Comparison of ENCODE assay signal across 29 cellular contexts in the genomic region with DNA sequence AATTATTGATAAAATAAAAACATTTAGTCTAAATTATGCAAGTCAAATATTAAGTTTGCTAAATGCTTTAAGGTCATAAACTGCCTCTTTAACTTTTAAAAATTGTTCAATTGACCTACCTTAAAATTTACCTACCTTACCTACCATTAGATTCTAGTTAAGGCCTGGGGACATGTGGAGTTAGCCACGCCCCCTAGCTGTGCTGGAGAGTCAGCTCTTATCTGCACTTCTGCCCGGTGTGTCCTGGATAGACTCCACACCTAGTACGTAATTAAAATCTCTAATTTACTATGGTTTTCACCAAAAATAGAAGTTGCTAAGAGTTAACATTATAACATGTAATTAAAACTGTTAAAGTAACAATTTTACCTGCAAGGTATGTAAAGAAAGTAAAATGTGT. TPM values are rescaled to one million over a fixed set of nuclear protein-coding genes. Genes with fewer than 3 reads are reported as not detected.
DNase-seq lines count a peak whose midpoint lies in the region; ATAC-seq, FAIRE-seq and TF ChIP-seq lines count a peak whose summit lies in the region.
"Had no signal": no experiment of that assay in that cellular context is flagged by ENCODE, and none has a peak within 500 bp of the region (broad histone marks: within the 10 kb centered on the region; RNA-seq: fewer than 3 reads in every experiment).

No MANE protein-coding gene starts in this region.

- DNase-seq in NCI-H82 (lab: John Stamatoyannopoulos, UW): peak; percentile 9
- no peak for DNase-seq in NCI-H82 treated with DMSO at 0.1 percent for 48 hours (lab: John Stamatoyannopoulos, UW; ENCODE audit: unreplicated experiment)
- DNase-seq in NCI-H69 (lab: John Stamatoyannopoulos, UW): peak; percentile 21
- no peak for DNase-seq in H1 (ENCODE audit: low read depth in 1 of 2, low spot score in 2 of 2)
- no peak for DNase-seq in urothelium cell line (ENCODE audit: low spot score)
- DNase-seq in coronary artery (ENCODE audit: low spot score): no peak
- DNase-seq in activated T-cell treated with anti-CD3 and anti-CD28 coated beads, Interleukin-2, amount 50 U/mL, for 1 hour: no peak
- DNase-seq: activated CD4-positive, alpha-beta memory T cell treated with anti-CD3 and anti-CD28 coated beads for 36 hours; activated CD4-positive, CD25-positive, alpha-beta regulatory T cell; activated naive CD4-positive, alpha-beta T cell treated with Interleukin-2 at 50 U/mL for 16 hours; activated T-cell treated with anti-CD3 and anti-CD28 coated beads for 4 hours; anterior cingulate cortex; caudate nucleus; DMS153; foreskin melanocyte; HCEC 1CT; hippocampal formation; NCI-H1417; NCI-H2171 treated with DMSO at 0.1 percent for 48 hours; NCI-H774; stimulated activated CD4-positive, alpha-beta T cell treated with anti-CD3 and anti-CD28 coated beads, Interleukin-4, amount 100 ng/mL, for 4 hours; upper lobe of right lung had no signal

- no peaks in the 10 kb centered on the region for H3K79me1 ChIP-seq in H1 (ENCODE audit: low read depth, low read length)

- H3K4ac ChIP-seq in H1 (replicated peaks; ENCODE audit: insufficient read length, low read depth, low read length): no peak overlapping the region

- H3K79me2 ChIP-seq in H1 (ENCODE audit: control insufficient read depth in 1 of 2, insufficient read depth in 2 of 2, low read length in 2 of 2): no peaks in the 10 kb centered on the region; a peak in 1 of 4 replicates

- FAIRE-seq in H1 (lab: Jason Lieb, UNC) (no peak), urothelium cell line (lab: Jason Lieb, UNC) (no peak)
- FAIRE-seq: A549, islet of Langerhans had no signal

- no peak overlapping the region for H2BK20ac ChIP-seq in H1 (ENCODE audit: low read length)

- H4K5ac ChIP-seq in H1 (ENCODE audit: insufficient read length, low read depth, low read length): no peak overlapping the region

- no peak overlapping the region for H4K91ac ChIP-seq in H1 (replicated peaks; ENCODE audit: insufficient read length, low read length)

- H3K27ac ChIP-seq in H1 (ENCODE audit: low read depth, low read length): no peak overlapping the region
- H3K27ac ChIP-seq in coronary artery: no peak overlapping the region
- H3K27ac ChIP-seq: A549, SJSA1, upper lobe of right lung had no signal

- peak in 1 of 2 experiments; percentile 24; a peak in 1 of 4 replicates for TF ChIP-seq RAD21 in H1 (IDR thresholded peaks at IDR 0.05 in 1 of 2, conservative IDR thresholded peaks at IDR 0.05 in 1 of 2; ENCODE audit: low read depth in 2 of 2, low read length in 2 of 2)

- H3K14ac ChIP-seq in H1 (ENCODE audit: insufficient read length): no peak overlapping the region

- H2BK15ac ChIP-seq in H1 (ENCODE audit: low read length): no peak overlapping the region

- H3K56ac ChIP-seq in H1 (replicated peaks; ENCODE audit: insufficient read length, low read depth, low read length): no peak overlapping the region

- no peak overlapping the region for H3K18ac ChIP-seq in H1 (ENCODE audit: extremely low read depth, low read length)

- H3K4me3 ChIP-seq in H1 (ENCODE audit: extremely low read depth in 1 of 4, insufficient read depth in 2 of 4, low read depth in 3 of 4, low read length in 4 of 4) (no peak overlapping the region), coronary artery (no peak overlapping the region)
- H3K4me3 ChIP-seq: A549, SJSA1, upper lobe of right lung had no signal

- no peak overlapping the region for H4K8ac ChIP-seq in H1 (ENCODE audit: extremely low read depth, insufficient read depth, low read length)

- CTCF ChIA-PET in H1 (lab: Charles Lee; ENCODE audit: partially characterized antibody): interaction anchor here (0.8 to 1.2 kb wide), 5 partner anchors 11 to 73 kb away, joined by 3 to 5 read pairs (median 3); no protein-coding TSS in a partner anchor

- H3K4me1 ChIP-seq in H1 (replicated peaks in 1 of 4; ENCODE audit: control insufficient read depth in 3 of 4, insufficient read depth in 4 of 4, low read length in 3 of 4): peaks cover 0 to 5% (median 0%) of the 10 kb centered on the region in 4 experiments; a peak in 2 of 7 replicates
- H3K4me1 ChIP-seq: A549, SJSA1, upper lobe of right lung had no signal

- H3K36me3 ChIP-seq in H1 (ENCODE audit: control insufficient read depth in 2 of 4, insufficient read depth in 4 of 4, low read length in 3 of 4): peaks cover 0 to 2% (median 0%) of the 10 kb centered on the region in 4 experiments; a peak in 1 of 8 replicates
- H3K36me3 ChIP-seq: SJSA1, upper lobe of right lung had no signal

- POLR2A ChIA-PET in H1 (lab: Charles Lee; ENCODE audit: partially characterized antibody): no interaction called here

- no peak overlapping the region for H2BK5ac ChIP-seq in H1 (ENCODE audit: low read depth, low read length)

- H4K20me1 ChIP-seq in H1 (replicated peaks in 1 of 2; ENCODE audit: control insufficient read depth in 1 of 2, insufficient read depth in 2 of 2, low read length in 2 of 2): no peaks in the 10 kb centered on the region

- TF ChIP-seq POLR2A in H1 (IDR thresholded peaks at IDR 0.05; ENCODE audit: control extremely low read depth in 1 of 2, low read depth in 2 of 2, low read length in 2 of 2): no peak

- H2BK12ac ChIP-seq in H1 (ENCODE audit: low read depth, low read length): no peak overlapping the region

- TF ChIP-seq CTCF in H1 (IDR thresholded peaks at IDR 0.05; ENCODE audit: control extremely low read depth in 1 of 3, insufficient read depth in 1 of 3, low read depth in 1 of 3, low read length in 3 of 3): peak in 2 of 3 experiments; percentile 24 to 38; a peak in 2 of 4 replicates
- no peak for TF ChIP-seq CTCF in coronary artery (IDR thresholded peaks at IDR 0.05)

- no peaks in the 10 kb centered on the region for H3K9me3 ChIP-seq in H1 (ENCODE audit: insufficient read depth in 2 of 2, low read depth in 1 of 2, low read length in 1 of 2)
- H3K9me3 ChIP-seq: A549, SJSA1, upper lobe of right lung had no signal

- no peak for TF ChIP-seq EP300 in H1 (IDR thresholded peaks at IDR 0.05; ENCODE audit: borderline replicate concordance in 1 of 2, low read depth in 2 of 2, low read length in 2 of 2)

- no peak overlapping the region for H3K4me2 ChIP-seq in H1 (ENCODE audit: insufficient read depth in 1 of 2, low read depth in 2 of 2, low read length in 2 of 2)
- H3K4me2 ChIP-seq: A549 had no signal

- H3K9ac ChIP-seq in H1 (replicated peaks in 1 of 4; ENCODE audit: extremely low read depth in 1 of 4, low read depth in 3 of 4, low read length in 3 of 4): no peak overlapping the region

- H2AK5ac ChIP-seq in H1 (ENCODE audit: low read depth, low read length): no peak overlapping the region

- H3K23me2 ChIP-seq in H1 (ENCODE audit: low read depth, low read length): no peaks in the 10 kb centered on the region

- no peak overlapping the region for H3K23ac ChIP-seq in H1 (ENCODE audit: insufficient read length)

- H2BK120ac ChIP-seq in H1 (replicated peaks; ENCODE audit: low read depth, low read length): no peak overlapping the region

- no peak for ATAC-seq in HG03439 (IDR thresholded peaks at IDR 0.05; ENCODE audit: unreplicated experiment)
- ATAC-seq: A549, Panc1, upper lobe of right lung had no signal

- WGBS in H1 (ENCODE audit: extremely low coverage in 1 of 2, insufficient coverage in 1 of 2, insufficient read length in 1 of 2, insufficient replicate concordance in 2 of 2, low coverage in 1 of 2, low lambda C conversion rate in 2 of 2, missing lambda C conversion rate in 1 of 2), 2 experiments: 77% methylated on average over 3 of the region's 3 CpGs; no CpG with 5 or more reads in 1 of the 2 experiments

- no peak overlapping the region for H2AFZ ChIP-seq in H1 (ENCODE audit: low read length)

- H3K27me3 ChIP-seq in H1 (replicated peaks in 1 of 4; ENCODE audit: control insufficient read depth in 3 of 4, extremely low read depth in 1 of 4, insufficient read depth in 3 of 4, low read length in 3 of 4): no peaks in the 10 kb centered on the region
- H3K27me3 ChIP-seq: SJSA1, upper lobe of right lung had no signal

TF ChIP-seq in H1, 55 proteins besides CTCF, POLR2A, EP300 and RAD21 (continues in another document):
- TF ChIP-seq NANOG (IDR thresholded peaks at IDR 0.05; ENCODE audit: insufficient read depth, low read depth, low read length, poor library complexity, severe bottlenecking) (no peak), GTF2F1 (IDR thresholded peaks at IDR 0.05; ENCODE audit: borderline replicate concordance, low read depth, low read length) (no peak), RXRA (IDR thresholded peaks at IDR 0.05; ENCODE audit: insufficient read depth, low read depth, low read length) (no peak), PHF8 (conservative IDR thresholded peaks at IDR 0.05; ENCODE audit: low read depth, low read length) (no peak), SP1 (IDR thresholded peaks at IDR 0.05; ENCODE audit: low read depth, low read length) (no peak), KDM4A (IDR thresholded peaks at IDR 0.05; ENCODE audit: low read depth, low read length, severe bottlenecking) (no peak), NRF1 (IDR thresholded peaks at IDR 0.05; ENCODE audit: low read depth, low read length) (no peak), POU5F1 (IDR thresholded peaks at IDR 0.05; ENCODE audit: low read depth, low read length) (no peak)

RNA-seq across cellular contexts. Expression of gene TENM3, which starts 22.7 kb away (rescaled TPM):
- total RNA-seq in H1 (2021; fragmentation: NEBNext Ultra II Directional; extraction: Animal tissue kit (Norgen Biotek cat#: 25700)): 67.0 and 69.3 TPM in 2 replicates
- 36.9 and 53.4 TPM in 2 replicates for polyA plus RNA-seq in H1 (2011; rRNA removed)
- polyA plus RNA-seq in H1 (2011; cell fraction: cytosol; rRNA removed): 40.7 TPM
- 118 TPM for polyA plus RNA-seq in H1 (2011; cell fraction: nucleus; rRNA removed)
- polyA plus RNA-seq in H1 (2012, experiment 1 of 2): 26.3 to 39.5 TPM (median 35.6 TPM) in 4 replicates
- polyA plus RNA-seq in H1 (2012, experiment 2 of 2): 1.8 TPM
- 79.4 TPM for polyA plus RNA-seq in H1 (2013, experiment 1 of 2)
- 74.1 TPM for polyA plus RNA-seq in H1 (2013, experiment 2 of 2)
- 187 and 223 TPM in 2 replicates for polyA minus RNA-seq in H1 (2011; rRNA and poly(A)+ RNA removed)
- polyA minus RNA-seq in H1 (2011; cell fraction: cytosol; rRNA and poly(A)+ RNA removed): 110 TPM
- polyA minus RNA-seq in H1 (2011; cell fraction: nucleus; rRNA and poly(A)+ RNA removed): 335 TPM
- total RNA-seq: activated CD4-positive, alpha-beta memory T cell treated with anti-CD3 and anti-CD28 coated beads for 36 hours; T-helper 2 cell treated with Interferon-gamma antibody and Interleukin-4, amounts not matched to agents 100 ng/mL and 5 ng/mL, for 36 hours had no signal
- polyA plus RNA-seq: CD14-positive monocyte had no signal

Comparison
In these comparisons a context has a peak if more than half of its experiments do, and no peak if none do; other contexts are left out.
1. DNase-seq: peak in NCI-H82 (single experiment) and NCI-H69 (single experiment); none in NCI-H82 treated with DMSO at 0.1 percent for 48 hours (single experiment), H1 (0 of 2), urothelium cell line (single experiment), coronary artery (single experiment) and activated T-cell treated with anti-CD3 and anti-CD28 coated beads, Interleukin-2, amount 50 U/mL, for 1 hour (single experiment).